Comparison of ENCODE assay signal across 1 cellular context in the genomic region with DNA sequence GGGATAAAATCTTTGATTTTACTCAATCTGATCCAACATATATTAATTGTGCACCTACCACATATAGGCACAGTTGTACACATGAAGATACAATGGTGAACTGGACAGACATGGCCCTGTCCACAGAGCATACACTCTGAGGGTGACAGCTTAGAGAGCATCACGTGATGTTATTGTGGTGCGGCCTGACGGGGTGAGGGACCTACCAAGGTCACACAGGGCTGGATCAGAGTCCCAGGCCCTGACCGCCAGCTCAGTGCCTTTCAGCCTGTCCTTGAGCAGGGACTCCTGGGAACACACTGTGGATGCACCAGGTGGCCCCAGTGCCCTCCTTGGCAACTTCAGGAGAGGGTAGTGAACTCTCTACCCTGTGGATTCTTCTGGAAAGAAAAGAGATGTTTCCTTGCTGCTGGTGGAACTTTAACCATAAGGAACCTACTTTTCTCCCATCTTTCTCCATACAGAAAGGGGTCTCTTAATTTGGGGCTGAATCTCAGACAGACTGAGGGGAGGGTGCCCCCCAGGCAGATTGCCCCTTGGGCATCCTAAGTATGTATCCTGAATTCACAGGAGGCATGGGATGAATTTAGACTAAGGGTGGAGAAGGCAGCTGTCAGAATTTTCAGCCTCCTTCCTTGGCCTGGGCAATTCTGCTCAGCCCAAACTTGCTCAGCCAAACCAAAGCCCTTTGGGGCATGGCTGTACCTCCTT.
TF ChIP-seq lines count a peak whose summit lies in the region.

No MANE protein-coding gene starts in this region.

TF ChIP-seq in HepG2, 621 proteins besides CTCF, POLR2A, EP300 and RAD21 (continued from another document):
- TF ChIP-seq, protein P1, sequence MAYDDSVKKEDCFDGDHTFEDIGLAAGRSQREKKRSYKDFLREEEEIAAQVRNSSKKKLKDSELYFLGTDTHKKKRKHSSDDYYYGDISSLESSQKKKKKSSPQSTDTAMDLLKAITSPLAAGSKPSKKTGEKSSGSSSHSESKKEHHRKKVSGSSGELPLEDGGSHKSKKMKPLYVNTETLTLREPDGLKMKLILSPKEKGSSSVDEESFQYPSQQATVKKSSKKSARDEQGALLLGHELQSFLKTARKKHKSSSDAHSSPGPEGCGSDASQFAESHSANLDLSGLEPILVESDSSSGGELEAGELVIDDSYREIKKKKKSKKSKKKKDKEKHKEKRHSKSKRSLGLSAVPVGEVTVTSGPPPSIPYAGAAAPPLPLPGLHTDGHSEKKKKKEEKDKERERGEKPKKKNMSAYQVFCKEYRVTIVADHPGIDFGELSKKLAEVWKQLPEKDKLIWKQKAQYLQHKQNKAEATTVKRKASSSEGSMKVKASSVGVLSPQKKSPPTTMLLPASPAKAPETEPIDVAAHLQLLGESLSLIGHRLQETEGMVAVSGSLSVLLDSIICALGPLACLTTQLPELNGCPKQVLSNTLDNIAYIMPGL (CRISPR knock-in tag; IDR thresholded peaks at IDR 0.05; ENCODE audit: borderline replicate concordance in 1 of 2, low read depth in 1 of 2), result no peak; a peak in 2 of 4 replicates
- TF ChIP-seq ZNF263 (CRISPR knock-in tag; IDR thresholded peaks at IDR 0.05) (no peak), RARA (CRISPR knock-in tag; IDR thresholded peaks at IDR 0.05) (peak; percentile 99), ETV5 (CRISPR knock-in tag; IDR thresholded peaks at IDR 0.05; ENCODE audit: borderline replicate concordance) (peak; percentile 68; the same call in 1 of the 2 replicates), TGIF2 (CRISPR knock-in tag; IDR thresholded peaks at IDR 0.05) (peak; percentile 41; the same call in 1 of the 2 replicates), ZNF44 (CRISPR knock-in tag; IDR thresholded peaks at IDR 0.05) (no peak), ZNF792 (CRISPR knock-in tag; IDR thresholded peaks at IDR 0.05) (peak; percentile 68; the same call in 1 of the 2 replicates), SSRP1 (CRISPR knock-in tag; IDR thresholded peaks at IDR 0.05) (no peak), FLYWCH1 (CRISPR knock-in tag; IDR thresholded peaks at IDR 0.05) (no peak), GLI4 (CRISPR knock-in tag; IDR thresholded peaks at IDR 0.05; ENCODE audit: borderline replicate concordance) (peak; percentile 57; the same call in 1 of the 2 replicates), ISL2 (CRISPR knock-in tag; IDR thresholded peaks at IDR 0.05) (peak; percentile 40; the same call in 1 of the 2 replicates), ZNF644 (CRISPR knock-in tag; IDR thresholded peaks at IDR 0.05; ENCODE audit: low read depth) (peak; percentile 93; the same call in 1 of the 2 replicates), SMC3 (IDR thresholded peaks at IDR 0.05; ENCODE audit: low read length) (no peak; the same call in 1 of the 2 replicates), MAFK (conservative IDR thresholded peaks at IDR 0.05 in 1 of 2, IDR thresholded peaks at IDR 0.05 in 1 of 2; ENCODE audit: low read length in 2 of 2) (no peak), PHF5A (CRISPR knock-in tag; IDR thresholded peaks at IDR 0.05; ENCODE audit: low read depth, unreplicated experiment) (peak; percentile 97), SALL2 (CRISPR knock-in tag; IDR thresholded peaks at IDR 0.05) (no peak), ZNF3 (CRISPR knock-in tag; IDR thresholded peaks at IDR 0.05) (0 out of 2 replicates have a peak, but pooled peaks have one; percentile 33), HMG20B (CRISPR knock-in tag; conservative IDR thresholded peaks at IDR 0.05) (0 out of 2 replicates have a peak, but pooled peaks have one; percentile 47), MIER2 (CRISPR knock-in tag; IDR thresholded peaks at IDR 0.05) (peak; percentile 84), ZMYM3 (CRISPR knock-in tag; IDR thresholded peaks at IDR 0.05) (peak; percentile 97), ADNP (CRISPR knock-in tag; IDR thresholded peaks at IDR 0.05) (peak; percentile 79; the same call in 1 of the 2 replicates), ZNF552 (CRISPR knock-in tag; IDR thresholded peaks at IDR 0.05; ENCODE audit: borderline replicate concordance) (0 out of 2 replicates have a peak, but pooled peaks have one; percentile 58)
- TF ChIP-seq, protein P2, sequence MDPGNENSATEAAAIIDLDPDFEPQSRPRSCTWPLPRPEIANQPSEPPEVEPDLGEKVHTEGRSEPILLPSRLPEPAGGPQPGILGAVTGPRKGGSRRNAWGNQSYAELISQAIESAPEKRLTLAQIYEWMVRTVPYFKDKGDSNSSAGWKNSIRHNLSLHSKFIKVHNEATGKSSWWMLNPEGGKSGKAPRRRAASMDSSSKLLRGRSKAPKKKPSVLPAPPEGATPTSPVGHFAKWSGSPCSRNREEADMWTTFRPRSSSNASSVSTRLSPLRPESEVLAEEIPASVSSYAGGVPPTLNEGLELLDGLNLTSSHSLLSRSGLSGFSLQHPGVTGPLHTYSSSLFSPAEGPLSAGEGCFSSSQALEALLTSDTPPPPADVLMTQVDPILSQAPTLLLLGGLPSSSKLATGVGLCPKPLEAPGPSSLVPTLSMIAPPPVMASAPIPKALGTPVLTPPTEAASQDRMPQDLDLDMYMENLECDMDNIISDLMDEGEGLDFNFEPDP (CRISPR knock-in tag; conservative IDR thresholded peaks at IDR 0.05), result peak; percentile 4; the same call in 1 of the 2 replicates
- TF ChIP-seq, protein P3, sequence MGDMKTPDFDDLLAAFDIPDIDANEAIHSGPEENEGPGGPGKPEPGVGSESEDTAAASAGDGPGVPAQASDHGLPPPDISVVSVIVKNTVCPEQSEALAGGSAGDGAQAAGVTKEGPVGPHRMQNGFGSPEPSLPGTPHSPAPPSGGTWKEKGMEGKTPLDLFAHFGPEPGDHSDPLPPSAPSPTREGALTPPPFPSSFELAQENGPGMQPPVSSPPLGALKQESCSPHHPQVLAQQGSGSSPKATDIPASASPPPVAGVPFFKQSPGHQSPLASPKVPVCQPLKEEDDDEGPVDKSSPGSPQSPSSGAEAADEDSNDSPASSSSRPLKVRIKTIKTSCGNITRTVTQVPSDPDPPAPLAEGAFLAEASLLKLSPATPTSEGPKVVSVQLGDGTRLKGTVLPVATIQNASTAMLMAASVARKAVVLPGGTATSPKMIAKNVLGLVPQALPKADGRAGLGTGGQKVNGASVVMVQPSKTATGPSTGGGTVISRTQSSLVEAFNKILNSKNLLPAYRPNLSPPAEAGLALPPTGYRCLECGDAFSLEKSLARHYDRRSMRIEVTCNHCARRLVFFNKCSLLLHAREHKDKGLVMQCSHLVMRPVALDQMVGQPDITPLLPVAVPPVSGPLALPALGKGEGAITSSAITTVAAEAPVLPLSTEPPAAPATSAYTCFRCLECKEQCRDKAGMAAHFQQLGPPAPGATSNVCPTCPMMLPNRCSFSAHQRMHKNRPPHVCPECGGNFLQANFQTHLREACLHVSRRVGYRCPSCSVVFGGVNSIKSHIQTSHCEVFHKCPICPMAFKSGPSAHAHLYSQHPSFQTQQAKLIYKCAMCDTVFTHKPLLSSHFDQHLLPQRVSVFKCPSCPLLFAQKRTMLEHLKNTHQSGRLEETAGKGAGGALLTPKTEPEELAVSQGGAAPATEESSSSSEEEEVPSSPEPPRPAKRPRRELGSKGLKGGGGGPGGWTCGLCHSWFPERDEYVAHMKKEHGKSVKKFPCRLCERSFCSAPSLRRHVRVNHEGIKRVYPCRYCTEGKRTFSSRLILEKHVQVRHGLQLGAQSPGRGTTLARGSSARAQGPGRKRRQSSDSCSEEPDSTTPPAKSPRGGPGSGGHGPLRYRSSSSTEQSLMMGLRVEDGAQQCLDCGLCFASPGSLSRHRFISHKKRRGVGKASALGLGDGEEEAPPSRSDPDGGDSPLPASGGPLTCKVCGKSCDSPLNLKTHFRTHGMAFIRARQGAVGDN (CRISPR knock-in tag; IDR thresholded peaks at IDR 0.05), result peak; percentile 96
- TF ChIP-seq, protein P4, sequence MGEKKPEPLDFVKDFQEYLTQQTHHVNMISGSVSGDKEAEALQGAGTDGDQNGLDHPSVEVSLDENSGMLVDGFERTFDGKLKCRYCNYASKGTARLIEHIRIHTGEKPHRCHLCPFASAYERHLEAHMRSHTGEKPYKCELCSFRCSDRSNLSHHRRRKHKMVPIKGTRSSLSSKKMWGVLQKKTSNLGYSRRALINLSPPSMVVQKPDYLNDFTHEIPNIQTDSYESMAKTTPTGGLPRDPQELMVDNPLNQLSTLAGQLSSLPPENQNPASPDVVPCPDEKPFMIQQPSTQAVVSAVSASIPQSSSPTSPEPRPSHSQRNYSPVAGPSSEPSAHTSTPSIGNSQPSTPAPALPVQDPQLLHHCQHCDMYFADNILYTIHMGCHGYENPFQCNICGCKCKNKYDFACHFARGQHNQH (CRISPR knock-in tag; IDR thresholded peaks at IDR 0.05), result peak; percentile 95; the same call in 1 of the 2 replicates
